In genomic region chr1:35707253-35708178, GRCh38 we compare ENCODE assay signal across 1 cellular context.
A peak's percentile ranks its signal among the peaks of the same experiment; 100 is the strongest.
TF ChIP-seq lines count a peak whose summit lies in the region.

No MANE protein-coding gene starts in this region.

TF ChIP-seq in K562, 482 proteins besides CTCF, POLR2A, EP300 and RAD21 (continued from another document):
- TF ChIP-seq, protein P1, sequence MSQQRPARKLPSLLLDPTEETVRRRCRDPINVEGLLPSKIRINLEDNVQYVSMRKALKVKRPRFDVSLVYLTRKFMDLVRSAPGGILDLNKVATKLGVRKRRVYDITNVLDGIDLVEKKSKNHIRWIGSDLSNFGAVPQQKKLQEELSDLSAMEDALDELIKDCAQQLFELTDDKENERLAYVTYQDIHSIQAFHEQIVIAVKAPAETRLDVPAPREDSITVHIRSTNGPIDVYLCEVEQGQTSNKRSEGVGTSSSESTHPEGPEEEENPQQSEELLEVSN (IDR thresholded peaks at IDR 0.05; ENCODE audit: borderline replicate concordance in 1 of 2, extremely low read depth in 1 of 2, insufficient read depth in 1 of 2, insufficient read length in 1 of 2, low read depth in 1 of 2, low read length in 1 of 2, poor library complexity in 1 of 2, severe bottlenecking in 1 of 2), result peak in 1 of 2 experiments; percentile 79
- TF ChIP-seq DACH1 (IDR thresholded peaks at IDR 0.05; ENCODE audit: partially characterized antibody) (no peak), HDGF (IDR thresholded peaks at IDR 0.05) (no peak), TGIF2 (CRISPR knock-in tag; IDR thresholded peaks at IDR 0.05) (no peak), SIRT6 (IDR thresholded peaks at IDR 0.05; ENCODE audit: low read depth, low read length) (no peak), CREB1 (IDR thresholded peaks at IDR 0.05) (no peak), CREB1 (CRISPR knock-in tag; IDR thresholded peaks at IDR 0.05) (no peak), PHF20 (IDR thresholded peaks at IDR 0.05; ENCODE audit: partially characterized antibody) (no peak), PHF21A (IDR thresholded peaks at IDR 0.05; ENCODE audit: borderline replicate concordance, low read depth) (no peak)
- TF ChIP-seq, protein P2, sequence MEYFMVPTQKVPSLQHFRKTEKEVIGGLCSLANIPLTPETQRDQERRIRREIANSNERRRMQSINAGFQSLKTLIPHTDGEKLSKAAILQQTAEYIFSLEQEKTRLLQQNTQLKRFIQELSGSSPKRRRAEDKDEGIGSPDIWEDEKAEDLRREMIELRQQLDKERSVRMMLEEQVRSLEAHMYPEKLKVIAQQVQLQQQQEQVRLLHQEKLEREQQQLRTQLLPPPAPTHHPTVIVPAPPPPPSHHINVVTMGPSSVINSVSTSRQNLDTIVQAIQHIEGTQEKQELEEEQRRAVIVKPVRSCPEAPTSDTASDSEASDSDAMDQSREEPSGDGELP (CRISPR knock-in tag; IDR thresholded peaks at IDR 0.05; ENCODE audit: borderline replicate concordance), result peak; percentile 51; the same call in 1 of the 2 replicates
